Comparison of ENCODE assay signal across 1 cellular context in genomic region chr16:67966549-67967182, GRCh38.
A peak's percentile ranks its signal among the peaks of the same experiment; 100 is the strongest.
TF ChIP-seq lines count a peak whose summit lies in the region.

No MANE protein-coding gene starts in this region.

TF ChIP-seq in H1, 55 proteins besides CTCF, POLR2A, EP300 and RAD21:
- TF ChIP-seq TAF1 (IDR thresholded peaks at IDR 0.05; ENCODE audit: low read depth, low read length), result 0 out of 2 replicates have a peak, but pooled peaks have one; percentile 19
- TF ChIP-seq GABPA (IDR thresholded peaks at IDR 0.05; ENCODE audit: borderline replicate concordance, insufficient read depth, low read length), result no peak
